23 cellular contexts compared by ENCODE assay signal in genomic region chr12:95641299-95641947, GRCh38.
"Had no signal": no experiment of that assay in that cellular context is flagged by ENCODE, and none has a peak within 500 bp of the region (broad histone marks: within the 10 kb centered on the region; RNA-seq: fewer than 3 reads in every experiment).

No MANE protein-coding gene starts in this region.

- H3K9me3 ChIP-seq: neutrophil, testis, tibial nerve, upper lobe of right lung, vagina had no signal

- H3K4me2 ChIP-seq: hepatocyte had no signal

- H3K4me1 Mint-ChIP-seq: stimulated activated effector memory CD8-positive, alpha-beta T cell treated with anti-CD3 and anti-CD28 coated beads, Interleukin-12 subunit alpha, Interleukin-12 subunit beta, amount 100 ng/mL, for 72 hours had no signal

- H3K4me1 ChIP-seq: testis, upper lobe of right lung had no signal

- ATAC-seq: left lobe of liver; naive thymus-derived CD8-positive, alpha-beta T cell; stimulated activated effector memory CD8-positive, alpha-beta T cell treated with anti-CD3 and anti-CD28 coated beads, Interleukin-12 subunit alpha, Interleukin-12 subunit beta, amount 100 ng/mL, for 72 hours; upper lobe of right lung had no signal

- FAIRE-seq: endothelial cell of umbilical vein, kidney had no signal

- H3K36me3 ChIP-seq: neutrophil, tibial nerve, upper lobe of right lung, vagina had no signal

- DNase-seq: effector CD4-positive, alpha-beta T cell; endodermal cell; erythroblast; foreskin melanocyte; head of caudate nucleus; kidney; mesendoderm; naive thymus-derived CD8-positive, alpha-beta T cell; posterior cingulate gyrus; stimulated activated CD4-positive, alpha-beta T cell treated with anti-CD3 and anti-CD28 coated beads, Interleukin-4, amount 100 ng/mL, for 1 hour; stimulated activated CD8-positive, alpha-beta memory T cell treated with anti-CD3 and anti-CD28 coated beads, Interleukin-4, amount 100 ng/mL, for 48 hours; testis; upper lobe of right lung had no signal

- H3K36me3 Mint-ChIP-seq: naive thymus-derived CD8-positive, alpha-beta T cell; stimulated activated effector memory CD8-positive, alpha-beta T cell treated with anti-CD3 and anti-CD28 coated beads, Interleukin-12 subunit alpha, Interleukin-12 subunit beta, amount 100 ng/mL, for 72 hours had no signal

- H2AFZ ChIP-seq: hepatocyte had no signal

- H3K27ac ChIP-seq: coronary artery, hepatocyte, neutrophil, testis, tibial nerve, upper lobe of right lung, vagina had no signal

- H3K27me3 Mint-ChIP-seq: stimulated activated naive CD8-positive, alpha-beta T cell treated with anti-CD3 and anti-CD28 coated beads, Interleukin-15, Interleukin-2, amounts not matched to agents 100 ng/mL and 50 ng/mL, for 24 hours had no signal

- H3K27me3 ChIP-seq: hepatocyte, testis, tibial nerve, upper lobe of right lung, vagina had no signal

- H3K4me3 ChIP-seq: coronary artery, hepatocyte, lung, testis, tibial nerve, upper lobe of right lung, vagina had no signal

- H3K27ac Mint-ChIP-seq: endodermal cell; naive thymus-derived CD8-positive, alpha-beta T cell; stimulated activated effector memory CD8-positive, alpha-beta T cell treated with anti-CD3 and anti-CD28 coated beads, Interleukin-12 subunit alpha, Interleukin-12 subunit beta, amount 100 ng/mL, for 72 hours; stimulated activated naive CD8-positive, alpha-beta T cell treated with anti-CD3 and anti-CD28 coated beads, Interleukin-15, Interleukin-2, amounts not matched to agents 100 ng/mL and 50 ng/mL, for 24 hours had no signal

- H3K9me3 Mint-ChIP-seq: stimulated activated effector memory CD8-positive, alpha-beta T cell treated with anti-CD3 and anti-CD28 coated beads, Interleukin-12 subunit alpha, Interleukin-12 subunit beta, amount 100 ng/mL, for 72 hours; stimulated activated naive CD8-positive, alpha-beta T cell treated with anti-CD3 and anti-CD28 coated beads, Interleukin-15, Interleukin-2, amounts not matched to agents 100 ng/mL and 50 ng/mL, for 24 hours had no signal

- H3K4me3 Mint-ChIP-seq: endodermal cell; naive thymus-derived CD8-positive, alpha-beta T cell; stimulated activated effector memory CD8-positive, alpha-beta T cell treated with anti-CD3 and anti-CD28 coated beads, Interleukin-12 subunit alpha, Interleukin-12 subunit beta, amount 100 ng/mL, for 72 hours; stimulated activated naive CD8-positive, alpha-beta T cell treated with anti-CD3 and anti-CD28 coated beads, Interleukin-15, Interleukin-2, amounts not matched to agents 100 ng/mL and 50 ng/mL, for 24 hours had no signal
